In the genomic region with DNA sequence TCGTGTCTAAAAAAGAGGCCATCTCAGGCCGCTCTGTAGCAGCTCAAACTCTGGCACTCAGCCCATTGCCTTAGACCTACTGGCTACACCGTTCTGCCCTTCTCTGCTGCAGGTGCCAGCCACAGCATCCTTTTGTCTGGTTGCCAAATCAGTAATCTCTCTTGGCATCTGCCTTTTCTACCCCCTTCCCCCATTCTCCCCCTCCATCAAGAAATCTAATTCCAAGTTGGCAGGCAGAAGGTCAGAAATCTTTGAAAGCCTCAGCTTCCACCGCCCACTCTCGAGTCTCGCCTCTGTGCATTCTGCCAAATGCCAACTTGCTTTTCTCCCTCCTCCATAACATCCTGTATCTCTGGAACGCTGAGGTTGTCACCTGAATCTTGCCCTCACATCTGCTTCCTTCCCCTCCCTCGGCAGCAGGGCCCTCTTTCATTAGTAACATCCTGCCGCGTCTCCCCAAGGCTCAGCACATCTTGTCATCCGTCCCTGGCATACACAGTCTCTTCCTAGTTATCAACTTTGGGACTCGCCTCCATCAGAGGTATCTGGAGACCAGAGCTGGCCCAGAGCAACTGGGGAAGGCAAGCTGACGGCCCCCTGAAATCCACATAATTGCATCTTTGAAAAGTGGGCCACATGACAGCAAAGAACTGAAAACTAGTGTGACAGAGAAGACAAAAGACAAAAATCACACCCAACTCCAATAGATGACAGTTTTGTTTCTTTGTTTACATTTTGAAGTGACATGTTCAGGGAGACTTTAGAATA, we compare ENCODE assay signal across 8 cellular contexts.
A peak's percentile ranks its signal among the peaks of the same experiment; 100 is the strongest.
DNase-seq lines count a peak whose midpoint lies in the region; ATAC-seq and TF ChIP-seq lines count a peak whose summit lies in the region.
"Had no signal": no experiment of that assay in that cellular context is flagged by ENCODE, and none has a peak within 500 bp of the region (broad histone marks: within the 10 kb centered on the region; RNA-seq: fewer than 3 reads in every experiment).

No MANE protein-coding gene starts in this region.

- DNase-seq in Jurkat, Clone E6-1 (ENCODE audit: low read depth, low spot score), result peak; percentile 89
- peak; percentile 96 to 97 for DNase-seq in NCI-H524 (lab: John Stamatoyannopoulos, UW)
- DNase-seq in retina, result peak; percentile 16
- no peak for DNase-seq in HEK293T (ENCODE audit: extremely low spot score)
- no peak for DNase-seq in OCI-M1 (lab: John Stamatoyannopoulos, UW)

- CTCF ChIA-PET in HEK293T (lab: Yijun Ruan, JAX), result interaction anchor here (0.6 to 1.3 kb wide), 6 partner anchors 9 to 1706 kb away, joined by 3 to 4 read pairs (median 3); no protein-coding TSS in a partner anchor

- no peak for ATAC-seq in GM19328 (IDR thresholded peaks at IDR 0.05; ENCODE audit: unreplicated experiment)

- peak overlapping the region; percentile 44 for H3K27ac ChIP-seq in cingulate gyrus (ENCODE audit: low read depth, low read length)
- H3K27ac ChIP-seq: body of pancreas had no signal

- POLR2A ChIA-PET in HEK293T (lab: Yijun Ruan, JAX), result interaction anchor here (0.6 kb wide), 1 partner anchor 569 kb away, joined by 3 read pairs; no protein-coding TSS in a partner anchor

- H3K4me3 ChIP-seq in Jurkat, Clone E6-1 (ENCODE audit: low read length), result peak overlapping the region; percentile 18
- H3K4me3 ChIP-seq: body of pancreas had no signal

TF ChIP-seq in HEK293T, 16 proteins besides CTCF, POLR2A, EP300 and RAD21:
- TF ChIP-seq L3MBTL2 (conservative IDR thresholded peaks at IDR 0.05), result no peak
- no peak for TF ChIP-seq ELF4 (IDR thresholded peaks at IDR 0.05)
- TF ChIP-seq, protein P1, sequence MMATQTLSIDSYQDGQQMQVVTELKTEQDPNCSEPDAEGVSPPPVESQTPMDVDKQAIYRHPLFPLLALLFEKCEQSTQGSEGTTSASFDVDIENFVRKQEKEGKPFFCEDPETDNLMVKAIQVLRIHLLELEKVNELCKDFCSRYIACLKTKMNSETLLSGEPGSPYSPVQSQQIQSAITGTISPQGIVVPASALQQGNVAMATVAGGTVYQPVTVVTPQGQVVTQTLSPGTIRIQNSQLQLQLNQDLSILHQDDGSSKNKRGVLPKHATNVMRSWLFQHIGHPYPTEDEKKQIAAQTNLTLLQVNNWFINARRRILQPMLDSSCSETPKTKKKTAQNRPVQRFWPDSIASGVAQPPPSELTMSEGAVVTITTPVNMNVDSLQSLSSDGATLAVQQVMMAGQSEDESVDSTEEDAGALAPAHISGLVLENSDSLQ (IDR thresholded peaks at IDR 0.05), result no peak
- no peak for TF ChIP-seq SUZ12 (IDR thresholded peaks at IDR 0.05)
- TF ChIP-seq CTBP1 (IDR thresholded peaks at IDR 0.05; ENCODE audit: borderline replicate concordance), result no peak
- TF ChIP-seq LEF1 (IDR thresholded peaks at IDR 0.05; ENCODE audit: borderline replicate concordance), result no peak
- TF ChIP-seq SP1 (IDR thresholded peaks at IDR 0.05), result no peak
- TF ChIP-seq TARDBP (IDR thresholded peaks at IDR 0.05), result no peak
- TF ChIP-seq FOXM1 (IDR thresholded peaks at IDR 0.05; ENCODE audit: borderline replicate concordance), result no peak
- no peak for TF ChIP-seq ARNT (IDR thresholded peaks at IDR 0.05)
- no peak for TF ChIP-seq FOXA1 (IDR thresholded peaks at IDR 0.05)
- TF ChIP-seq FOXK2 (IDR thresholded peaks at IDR 0.05), result no peak
- no peak for TF ChIP-seq BHLHE40 (IDR thresholded peaks at IDR 0.05; ENCODE audit: borderline replicate concordance)
- TF ChIP-seq ZNF384 (IDR thresholded peaks at IDR 0.05), result no peak
- TF ChIP-seq NFRKB (IDR thresholded peaks at IDR 0.05), result no peak
- TF ChIP-seq HDGF (IDR thresholded peaks at IDR 0.05; ENCODE audit: borderline replicate concordance), result no peak

Comparison
In these comparisons a context has a peak if more than half of its experiments do, and no peak if none do; other contexts are left out.
1. DNase-seq: peak in Jurkat, Clone E6-1 (single experiment), NCI-H524 (2 of 2) and retina (single experiment); none in HEK293T (single experiment) and OCI-M1 (single experiment).